15 cellular contexts compared by ENCODE assay signal in genomic region chr7:123754295-123754871, GRCh38.
"Had no signal": no experiment of that assay in that cellular context is flagged by ENCODE, and none has a peak within 500 bp of the region (broad histone marks: within the 10 kb centered on the region; RNA-seq: fewer than 3 reads in every experiment).

No MANE protein-coding gene starts in this region.

- H3K36me3 ChIP-seq: ascending aorta, heart right ventricle, sigmoid colon had no signal

- H3K9me3 ChIP-seq: ascending aorta, heart right ventricle, sigmoid colon had no signal

- H3K27me3 Mint-ChIP-seq: type B pancreatic cell had no signal

- DNase-seq: activated CD4-positive, alpha-beta T cell treated with anti-CD3 and anti-CD28 coated beads, Interleukin-2, amount 50 U/mL, for 4 hours; activated CD4-positive, CD25-positive, alpha-beta regulatory T cell treated with anti-CD3 and anti-CD28 coated beads, Interleukin-2, amount 50 U/mL, for 72 hours; activated effector memory CD4-positive, alpha-beta T cell treated with anti-CD3 and anti-CD28 coated beads, Interleukin-2, amount 50 U/mL, for 16 hours; activated T-cell treated with anti-CD3 and anti-CD28 coated beads, Interleukin-2, amount 50 U/mL, for 4 hours; effector CD4-positive, alpha-beta T cell; heart right ventricle; kidney; left ventricle myocardium superior; mesendoderm; sigmoid colon; stimulated activated CD4-positive, alpha-beta T cell treated with anti-CD3 and anti-CD28 coated beads, Interleukin-12 subunit alpha, Interleukin-12 subunit beta, amount 100 ng/mL, for 4 hours; stimulated activated naive CD4-positive, alpha-beta T cell treated with Interleukin-2 at 50 U/mL for 16 hours had no signal

- H3K27ac Mint-ChIP-seq: T-helper 2 cell treated with Interferon-gamma antibody and Interleukin-4, amounts not matched to agents 5 μg/mL and 100 μg/mL, for 36 hours; type B pancreatic cell had no signal

- H3K36me3 Mint-ChIP-seq: type B pancreatic cell had no signal

- ATAC-seq: activated T-cell treated with anti-CD3 and anti-CD28 coated beads, Interleukin-2, amount 50 U/mL, for 4 hours; heart right ventricle; left ventricle myocardium superior had no signal

- H3K4me3 Mint-ChIP-seq: activated T-cell treated with anti-CD3 and anti-CD28 coated beads, Interleukin-2, amount 50 U/mL, for 4 hours; T-helper 2 cell treated with Interferon-gamma antibody and Interleukin-4, amounts not matched to agents 5 μg/mL and 100 μg/mL, for 36 hours; type B pancreatic cell had no signal

- H3K27me3 ChIP-seq: ascending aorta, heart right ventricle, sigmoid colon had no signal

- H3K27ac ChIP-seq: ascending aorta, heart right ventricle, sigmoid colon had no signal

- H3K9me3 Mint-ChIP-seq: activated T-cell treated with anti-CD3 and anti-CD28 coated beads, Interleukin-2, amount 50 U/mL, for 4 hours; T-helper 2 cell treated with Interferon-gamma antibody and Interleukin-4, amounts not matched to agents 5 μg/mL and 100 μg/mL, for 36 hours; type B pancreatic cell had no signal

- H3K4me3 ChIP-seq: ascending aorta, heart right ventricle, sigmoid colon had no signal
